In the genomic region with DNA sequence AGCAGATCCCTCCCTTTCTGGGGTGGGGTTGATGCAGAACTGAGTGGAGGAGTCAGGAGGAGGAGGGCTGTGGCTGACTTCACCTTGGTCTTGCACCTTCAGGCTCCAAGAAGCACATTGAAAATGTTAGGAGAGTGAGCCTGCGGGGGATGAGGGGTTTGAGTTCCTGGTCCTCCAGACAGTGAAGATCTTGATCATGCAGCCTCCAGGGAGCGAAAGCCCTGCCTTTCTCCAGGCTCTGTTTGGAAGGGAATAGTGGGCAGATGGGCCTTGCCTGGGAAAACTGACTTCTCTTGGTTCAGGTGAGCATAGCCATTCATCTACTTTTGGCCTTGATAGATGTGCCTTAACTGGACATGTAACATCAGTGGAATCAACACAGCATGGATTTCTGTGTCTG, we compare ENCODE assay signal across 1 cellular context.
TF ChIP-seq lines count a peak whose summit lies in the region.

No MANE protein-coding gene starts in this region.

TF ChIP-seq in H1, 55 proteins besides CTCF, POLR2A, EP300 and RAD21 (continued from another document):
- no peak for TF ChIP-seq SP1 (IDR thresholded peaks at IDR 0.05; ENCODE audit: low read depth, low read length)
- no peak for TF ChIP-seq SIX5 (IDR thresholded peaks at IDR 0.05; ENCODE audit: low read depth, low read length)
- no peak for TF ChIP-seq PHF8 (conservative IDR thresholded peaks at IDR 0.05; ENCODE audit: low read depth, low read length)
- no peak for TF ChIP-seq BRCA1 (IDR thresholded peaks at IDR 0.05; ENCODE audit: low read depth, low read length)
- TF ChIP-seq EZH2 (IDR thresholded peaks at IDR 0.05; ENCODE audit: low read depth, low read length, severe bottlenecking), result no peak
- no peak for TF ChIP-seq JUN (IDR thresholded peaks at IDR 0.05; ENCODE audit: low read depth, low read length)
- TF ChIP-seq EGR1 (IDR thresholded peaks at IDR 0.05; ENCODE audit: borderline replicate concordance, low read depth, low read length), result no peak
- TF ChIP-seq NANOG (IDR thresholded peaks at IDR 0.05; ENCODE audit: insufficient read depth, low read depth, low read length, poor library complexity, severe bottlenecking), result no peak
- TF ChIP-seq GTF2F1 (IDR thresholded peaks at IDR 0.05; ENCODE audit: borderline replicate concordance, low read depth, low read length), result no peak
- no peak for TF ChIP-seq KDM1A (IDR thresholded peaks at IDR 0.05; ENCODE audit: borderline replicate concordance, low read length)
- no peak for TF ChIP-seq JUND (IDR thresholded peaks at IDR 0.05; ENCODE audit: low read length)
- TF ChIP-seq CBX5 (IDR thresholded peaks at IDR 0.05; ENCODE audit: low read depth, low read length), result no peak
- no peak for TF ChIP-seq RBBP5 (IDR thresholded peaks at IDR 0.05; ENCODE audit: borderline replicate concordance, low read depth, low read length)
- no peak for TF ChIP-seq BACH1 (IDR thresholded peaks at IDR 0.05; ENCODE audit: low read length)
- TF ChIP-seq, protein P1, sequence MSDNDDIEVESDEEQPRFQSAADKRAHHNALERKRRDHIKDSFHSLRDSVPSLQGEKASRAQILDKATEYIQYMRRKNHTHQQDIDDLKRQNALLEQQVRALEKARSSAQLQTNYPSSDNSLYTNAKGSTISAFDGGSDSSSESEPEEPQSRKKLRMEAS (IDR thresholded peaks at IDR 0.05), result no peak
